Comparison of ENCODE assay signal across 26 cellular contexts in genomic region chr1:166882893-166883292, GRCh38.
"Had no signal": no experiment of that assay in that cellular context is flagged by ENCODE, and none has a peak within 500 bp of the region (broad histone marks: within the 10 kb centered on the region; RNA-seq: fewer than 3 reads in every experiment).

No MANE protein-coding gene starts in this region.

- H3K9me3 ChIP-seq: ascending aorta, SJCRH30 had no signal

- H3K27me3 ChIP-seq: MG63, SJCRH30 had no signal

- H3K4me1 ChIP-seq: SJCRH30 had no signal

- H3K36me3 ChIP-seq: ascending aorta, cardiac muscle cell, MG63, SJCRH30 had no signal

- H3K27ac ChIP-seq: ascending aorta, cardiac muscle cell, SJCRH30, SK-N-MC had no signal

- DNase-seq: activated CD4-positive, alpha-beta T cell treated with anti-CD3 and anti-CD28 coated beads, Interleukin-2, amount 10 ng/mL, durations not matched to agents 24 days and 14 days; activated CD4-positive, alpha-beta T cell treated with anti-CD3 and anti-CD28 coated beads, Interleukin-2, amount 50 U/mL, for 4 hours; activated CD8-positive, alpha-beta T cell treated with anti-CD3 and anti-CD28 coated beads for 36 hours; activated effector memory CD4-positive, alpha-beta T cell treated with anti-CD3 and anti-CD28 coated beads, Interleukin-2, amount 50 U/mL, for 16 hours; activated naive CD4-positive, alpha-beta T cell; activated naive CD4-positive, alpha-beta T cell treated with anti-CD3 and anti-CD28 coated beads, Interleukin-2, amount 50 U/mL, for 16 hours; activated naive CD8-positive, alpha-beta T cell treated with anti-CD3 and anti-CD28 coated beads for 36 hours; activated T-cell treated with anti-CD3 and anti-CD28 coated beads, Interleukin-2, amount 50 U/mL, for 1 hour; activated T-cell treated with anti-CD3 and anti-CD28 coated beads, Interleukin-2, amount 50 U/mL, for 72 hours; amygdala; Karpas-422; KBM-7; MG63; NCI-H1048; NCI-H1105 treated with DMSO at 0.1 percent for 48 hours; NCI-H1436; NCI-H1694; NCI-H1930; NCI-H2081 treated with DMSO at 0.1 percent for 48 hours; NCI-H2227 treated with DMSO at 0.1 percent for 48 hours; NCI-H446 treated with DMSO at 0.1 percent for 48 hours; SHP77; SJCRH30 had no signal

- H3K4me3 ChIP-seq: ascending aorta, cardiac muscle cell, MG63, SJCRH30, SK-N-MC had no signal
